In genomic region chr3:78041486-78041885, GRCh38 we compare ENCODE assay signal across 18 cellular contexts.
DNase-seq lines count a peak whose midpoint lies in the region; ATAC-seq, FAIRE-seq and TF ChIP-seq lines count a peak whose summit lies in the region.
"Had no signal": no experiment of that assay in that cellular context is flagged by ENCODE, and none has a peak within 500 bp of the region (broad histone marks: within the 10 kb centered on the region; RNA-seq: fewer than 3 reads in every experiment).

No MANE protein-coding gene starts in this region.

- no peak for FAIRE-seq in astrocyte (lab: Jason Lieb, UNC)
- FAIRE-seq: GM12891 had no signal

- H3K9me3 Mint-ChIP-seq in astrocyte (ENCODE audit: unreplicated experiment): no peaks in the 10 kb centered on the region
- H3K9me3 Mint-ChIP-seq in activated CD4-positive, alpha-beta memory T cell treated with anti-CD3 and anti-CD28 coated beads for 36 hours: peaks cover 8% of the 10 kb centered on the region

- no peaks in the 10 kb centered on the region for H3K27me3 ChIP-seq in astrocyte (ENCODE audit: insufficient read depth, low read length)

- intact Hi-C loops in cardiac septum (cut with DNase I): no loop called here
- intact Hi-C loops in sciatic nerve (cut with DNase I): no loop called here
- intact Hi-C loops in activated CD4-positive, alpha-beta memory T cell treated with anti-CD3 and anti-CD28 coated beads for 36 hours (cut with micrococcal nuclease): no loop called here

- H3K9ac ChIP-seq in astrocyte (ENCODE audit: low read length): no peak overlapping the region

- no peaks in the 10 kb centered on the region for H4K20me1 ChIP-seq in astrocyte (ENCODE audit: insufficient read depth, low read length)

- H3K27ac Mint-ChIP-seq in astrocyte (ENCODE audit: unreplicated experiment): no peak overlapping the region
- no peak overlapping the region for H3K27ac Mint-ChIP-seq in activated CD4-positive, alpha-beta memory T cell treated with anti-CD3 and anti-CD28 coated beads for 36 hours

- no peak overlapping the region for H3K27ac ChIP-seq in astrocyte (ENCODE audit: low read depth, low read length)
- H3K27ac ChIP-seq: 22Rv1 had no signal

- no peak overlapping the region for H3K4me3 ChIP-seq in astrocyte (ENCODE audit: insufficient read depth, low read depth, low read length)
- H3K4me3 ChIP-seq in fibroblast of pulmonary artery (replicated peaks; ENCODE audit: low read depth, low read length): no peak overlapping the region

- CTCF ChIA-PET in activated CD4-positive, alpha-beta memory T cell treated with anti-CD3 and anti-CD28 coated beads for 36 hours (lab: Charles Lee): no interaction called here

- H3K4me1 Mint-ChIP-seq in astrocyte (ENCODE audit: low read depth, unreplicated experiment): no peaks in the 10 kb centered on the region
- no peaks in the 10 kb centered on the region for H3K4me1 Mint-ChIP-seq in activated CD4-positive, alpha-beta memory T cell treated with anti-CD3 and anti-CD28 coated beads for 36 hours (ENCODE audit: low read depth)

- H3K4me2 ChIP-seq in astrocyte (ENCODE audit: low read length): no peak overlapping the region

- ATAC-seq in sciatic nerve: no peak
- ATAC-seq: HCT116, Panc1, SK-N-SH treated with all-trans-retinoic acid at 6 μM for 48 hours had no signal

- peak; percentile 0 for DNase-seq in DMS 273 (lab: John Stamatoyannopoulos, UW; ENCODE audit: unreplicated experiment)
- DNase-seq in DMS 273 treated with DMSO at 0.1 percent for 48 hours (lab: John Stamatoyannopoulos, UW): no peak
- peak; percentile 74 for DNase-seq in astrocyte (ENCODE audit: low read depth)
- peak; percentile 22 for DNase-seq in fibroblast of pulmonary artery (ENCODE audit: low read depth)
- no peak for DNase-seq in foreskin melanocyte
- no peak for DNase-seq in cardiac septum (ENCODE audit: low spot score)
- DNase-seq in sciatic nerve (ENCODE audit: low spot score): no peak
- DNase-seq in activated CD4-positive, alpha-beta memory T cell treated with anti-CD3 and anti-CD28 coated beads for 36 hours: no peak
- DNase-seq: C1 segment of cervical spinal cord, DMS53, NCI-H1694, NCI-H774, Right ventricle myocardium superior had no signal

- POLR2A ChIA-PET in activated CD4-positive, alpha-beta memory T cell treated with anti-CD3 and anti-CD28 coated beads for 36 hours (lab: Charles Lee): no interaction called here

- no peaks in the 10 kb centered on the region for H3K79me2 ChIP-seq in astrocyte (ENCODE audit: insufficient read depth, low read length)

- H2AFZ ChIP-seq in astrocyte (ENCODE audit: low read depth, low read length): no peak overlapping the region

- H3K27me3 Mint-ChIP-seq in astrocyte (ENCODE audit: low read depth, unreplicated experiment): no peaks in the 10 kb centered on the region
- H3K27me3 Mint-ChIP-seq in activated CD4-positive, alpha-beta memory T cell treated with anti-CD3 and anti-CD28 coated beads for 36 hours: no peaks in the 10 kb centered on the region

- no peaks in the 10 kb centered on the region for H3K36me3 Mint-ChIP-seq in astrocyte (ENCODE audit: low read depth, unreplicated experiment)
- no peaks in the 10 kb centered on the region for H3K36me3 Mint-ChIP-seq in activated CD4-positive, alpha-beta memory T cell treated with anti-CD3 and anti-CD28 coated beads for 36 hours

- TF ChIP-seq CTCF in astrocyte (IDR thresholded peaks at IDR 0.05; ENCODE audit: insufficient read depth, low read depth, low read length) (no peak), fibroblast of pulmonary artery (IDR thresholded peaks at IDR 0.05; ENCODE audit: low read length, missing control alignments) (no peak)

- H3K9me3 ChIP-seq in astrocyte (ENCODE audit: insufficient read depth, low read depth, low read length): no peaks in the 10 kb centered on the region

- no peaks in the 10 kb centered on the region for H3K4me1 ChIP-seq in astrocyte (ENCODE audit: insufficient read depth, low read length)

- H3K4me3 Mint-ChIP-seq in astrocyte (ENCODE audit: unreplicated experiment): no peak overlapping the region
- H3K4me3 Mint-ChIP-seq in activated CD4-positive, alpha-beta memory T cell treated with anti-CD3 and anti-CD28 coated beads for 36 hours: no peak overlapping the region

- no peaks in the 10 kb centered on the region for H3K36me3 ChIP-seq in astrocyte (ENCODE audit: insufficient read depth, low read length)

Comparison
In these comparisons a context has a peak if more than half of its experiments do, and no peak if none do; other contexts are left out.
1. DNase-seq: peak in DMS 273 (single experiment), astrocyte (single experiment) and fibroblast of pulmonary artery (single experiment); none in DMS 273 treated with DMSO at 0.1 percent for 48 hours (single experiment), foreskin melanocyte (single experiment), cardiac septum (single experiment), sciatic nerve (single experiment) and activated CD4-positive, alpha-beta memory T cell treated with anti-CD3 and anti-CD28 coated beads for 36 hours (single experiment).